Comparison of ENCODE assay signal across 22 cellular contexts in genomic region chr6:3322366-3322890, GRCh38.
DNase-seq lines count a peak whose midpoint lies in the region; ATAC-seq, FAIRE-seq and TF ChIP-seq lines count a peak whose summit lies in the region.
"Had no signal": no experiment of that assay in that cellular context is flagged by ENCODE, and none has a peak within 500 bp of the region (broad histone marks: within the 10 kb centered on the region; RNA-seq: fewer than 3 reads in every experiment).

No MANE protein-coding gene starts in this region.

- no peak for TF ChIP-seq EP300 in HepG2 (IDR thresholded peaks at IDR 0.05; ENCODE audit: low read depth in 2 of 2, low read length in 2 of 2)
- no peak for TF ChIP-seq EP300 in HepG2 (CRISPR knock-in tag; IDR thresholded peaks at IDR 0.05; ENCODE audit: borderline replicate concordance)

- CTCF ChIA-PET in HepG2 (lab: Yijun Ruan, JAX; ENCODE audit: low intra/inter-chr PET ratio, low total read pairs), result no interaction called here

- H3K36me3 ChIP-seq in HepG2 (replicated peaks in 1 of 2; ENCODE audit: control insufficient read depth in 1 of 2, insufficient read depth in 2 of 2, low read length in 2 of 2) (peaks cover 37 to 64% of the 10 kb centered on the region in 2 experiments), right lobe of liver (peaks cover 0 to 5% (median 0%) of the 10 kb centered on the region in 4 donors), neural progenitor cell (no peaks in the 10 kb centered on the region), small intestine (ENCODE audit: control insufficient read depth in 2 of 2, insufficient read depth in 2 of 2, low read length in 2 of 2) (peaks cover 0 to 8% of the 10 kb centered on the region in 2 donors)

- TF ChIP-seq POLR2A in HepG2 (IDR thresholded peaks at IDR 0.05; ENCODE audit: insufficient read depth in 1 of 2, low read depth in 2 of 2, low read length in 2 of 2) (no peak), right lobe of liver (IDR thresholded peaks at IDR 0.05) (no peak)

- H2AFZ ChIP-seq in HepG2 (ENCODE audit: low read length) (no peak overlapping the region), neural progenitor cell (replicated peaks) (no peak overlapping the region)

- no peaks in the 10 kb centered on the region for H3F3A ChIP-seq in neural progenitor cell (ENCODE audit: low read depth)

- H3K27me3 Mint-ChIP-seq in neural progenitor cell (ENCODE audit: insufficient read depth, low read depth), result peaks cover 7% of the 10 kb centered on the region

- POLR2A ChIA-PET in HepG2 (lab: Yijun Ruan, JAX), result no interaction called here

- intact Hi-C loops in HepG2 (cut with micrococcal nuclease; ENCODE audit: unreplicated experiment), result no loop called here
- intact Hi-C loops in right lobe of liver (cut with DNase I), result no loop called here

- in situ Hi-C loops in HepG2 (cut with HindIII; ENCODE audit: extremely low pct_ligation_motif_present, low pct_unique_long_range_greater_than_20kb), result no loop called here

- no peaks in the 10 kb centered on the region for H3K79me2 ChIP-seq in HepG2 (ENCODE audit: insufficient read depth, low read length)
- H3K79me2 ChIP-seq in neural progenitor cell (ENCODE audit: low read depth), result no peaks in the 10 kb centered on the region

- H3K4me2 ChIP-seq in HepG2 (ENCODE audit: low read depth, low read length) (no peak overlapping the region), neural progenitor cell (no peak overlapping the region)
- H3K4me2 ChIP-seq: SK-N-SH had no signal

- FAIRE-seq in HepG2 (lab: Jason Lieb, UNC) (no peak), small intestine (lab: Jason Lieb, UNC) (no peak)
- FAIRE-seq: G401.6, H54 had no signal

- whole genome bisulfite sequencing in HepG2 (ENCODE audit: low lambda C conversion rate), result 95% methylated on average over 11 of the region's 14 CpGs
- 91% methylated on average over 12 of the region's 14 CpGs for WGBS in right lobe of liver (ENCODE audit: insufficient coverage, low coverage, low lambda C conversion rate, missing lambda C conversion rate)
- 89 to 94% (median 93%) methylated on average over 14 of the region's 14 CpGs for WGBS in small intestine, 3 donors

- peaks cover 71% of the 10 kb centered on the region for H3K4me1 Mint-ChIP-seq in neural progenitor cell

- H3K9ac ChIP-seq in HepG2 (ENCODE audit: insufficient read depth, low read depth, low read length) (no peak overlapping the region), neural progenitor cell (no peak overlapping the region)
- H3K9ac ChIP-seq: SK-N-SH had no signal

- no peaks in the 10 kb centered on the region for H3K9me3 Mint-ChIP-seq in neural progenitor cell

- H4K20me1 ChIP-seq in HepG2 (ENCODE audit: insufficient read depth, low read length), result peaks cover 3% of the 10 kb centered on the region; the same call in 1 of the 2 replicates
- no peaks in the 10 kb centered on the region for H4K20me1 ChIP-seq in neural progenitor cell (ENCODE audit: low read depth)

- peaks cover 42% of the 10 kb centered on the region for H3K36me3 Mint-ChIP-seq in neural progenitor cell

- H3K27me3 ChIP-seq in HepG2 (ENCODE audit: control insufficient read depth in 1 of 2, insufficient read depth in 2 of 2, low read length in 2 of 2) (no peaks in the 10 kb centered on the region), right lobe of liver (no peaks in the 10 kb centered on the region), neural progenitor cell (no peaks in the 10 kb centered on the region), small intestine (ENCODE audit: control insufficient read depth in 2 of 2, insufficient read depth in 2 of 2, low read length in 2 of 2) (no peaks in the 10 kb centered on the region)

- ATAC-seq in HepG2 (no peak), right lobe of liver (no peak), HG03571 (IDR thresholded peaks at IDR 0.05; ENCODE audit: unreplicated experiment) (no peak), HG02970 (IDR thresholded peaks at IDR 0.05; ENCODE audit: low FRiP score, unreplicated experiment) (no peak)

- H3K9me3 ChIP-seq in HepG2 (ENCODE audit: low read length), result no peaks in the 10 kb centered on the region
- H3K9me3 ChIP-seq in right lobe of liver, result no peaks in the 10 kb centered on the region
- no peaks in the 10 kb centered on the region for H3K9me3 ChIP-seq in neural progenitor cell (ENCODE audit: low read depth)
- no peaks in the 10 kb centered on the region for H3K9me3 ChIP-seq in small intestine (ENCODE audit: control insufficient read depth, low read depth)
- H3K9me3 ChIP-seq: SK-N-SH had no signal

- TF ChIP-seq CTCF in HepG2 (CRISPR knock-in tag; IDR thresholded peaks at IDR 0.05) (no peak), right lobe of liver (IDR thresholded peaks at IDR 0.05) (no peak), neural progenitor cell (IDR thresholded peaks at IDR 0.05) (no peak)

- TSS peak; percentile 8 for BruUV-seq in HepG2 (replicated peaks; lab: Mats Ljungman, UMichigan)

- H3K27ac Mint-ChIP-seq in neural progenitor cell, result peak overlapping the region; percentile 57
- H3K27ac Mint-ChIP-seq: B cell had no signal

- no peak for TF ChIP-seq RAD21 in HepG2 (CRISPR knock-in tag; IDR thresholded peaks at IDR 0.05)

- H3K4me3 ChIP-seq in HepG2 (replicated peaks in 1 of 3; ENCODE audit: insufficient read depth in 1 of 3, low read depth in 2 of 3, low read length in 3 of 3) (no peak overlapping the region), right lobe of liver (no peak overlapping the region), neural progenitor cell (no peak overlapping the region), small intestine (ENCODE audit: low read depth in 1 of 2, low read length in 2 of 2) (no peak overlapping the region)

- H3K27ac ChIP-seq in HepG2 (ENCODE audit: extremely low read length, insufficient read depth, low read length) (no peak overlapping the region), right lobe of liver (no peak overlapping the region), neural progenitor cell (no peak overlapping the region), small intestine (ENCODE audit: low read depth in 1 of 2, low read length in 1 of 2) (no peak overlapping the region)
- H3K27ac ChIP-seq: HL-60 had no signal

- H3K4me1 ChIP-seq in HepG2 (ENCODE audit: insufficient read depth, low read length) (no peaks in the 10 kb centered on the region), right lobe of liver (no peaks in the 10 kb centered on the region), neural progenitor cell (no peaks in the 10 kb centered on the region), small intestine (ENCODE audit: control insufficient read depth in 2 of 2, insufficient read depth in 1 of 2, low read depth in 1 of 2, low read length in 1 of 2) (peaks cover 0 to 3% of the 10 kb centered on the region in 2 donors)

- H3K4me3 Mint-ChIP-seq in neural progenitor cell, result no peak overlapping the region
- H3K4me3 Mint-ChIP-seq: B cell had no signal

- peak; percentile 29 to 46 (median 45) for DNase-seq in NCI-H1417 (lab: John Stamatoyannopoulos, UW)
- no peak for DNase-seq in NCI-H1417 treated with DMSO at 0.1 percent for 48 hours (lab: John Stamatoyannopoulos, UW)
- no peak for DNase-seq in HepG2 (ENCODE audit: low spot score)
- no peak for DNase-seq in right lobe of liver
- DNase-seq in neural progenitor cell (ENCODE audit: low spot score), result no peak
- no peak for DNase-seq in small intestine
- DNase-seq: 8988T, COR-L47, DMS 273 treated with DMSO at 0.1 percent for 48 hours, DND-41, IMR-90, NCI-H1048, NCI-H1930, RPMI8226, SHP77 treated with DMSO at 0.1 percent for 48 hours, SK-N-SH had no signal

TF ChIP-seq in HepG2, 621 proteins besides CTCF, POLR2A, EP300 and RAD21:
- TF ChIP-seq AGO2 (optimal IDR thresholded peaks at IDR 0.05; ENCODE audit: low read depth, low read length) (peak; percentile 34), MZF1 (CRISPR knock-in tag; IDR thresholded peaks at IDR 0.05; ENCODE audit: borderline replicate concordance) (no peak)

Comparison
In these comparisons a context has a peak if more than half of its experiments do, and no peak if none do; other contexts are left out.
1. DNase-seq: peak in NCI-H1417 (3 of 3); none in NCI-H1417 treated with DMSO at 0.1 percent for 48 hours (single experiment), HepG2 (single experiment), right lobe of liver (0 of 3), neural progenitor cell (single experiment) and small intestine (single experiment).